Comparison of ENCODE assay signal across 19 cellular contexts in the genomic region with DNA sequence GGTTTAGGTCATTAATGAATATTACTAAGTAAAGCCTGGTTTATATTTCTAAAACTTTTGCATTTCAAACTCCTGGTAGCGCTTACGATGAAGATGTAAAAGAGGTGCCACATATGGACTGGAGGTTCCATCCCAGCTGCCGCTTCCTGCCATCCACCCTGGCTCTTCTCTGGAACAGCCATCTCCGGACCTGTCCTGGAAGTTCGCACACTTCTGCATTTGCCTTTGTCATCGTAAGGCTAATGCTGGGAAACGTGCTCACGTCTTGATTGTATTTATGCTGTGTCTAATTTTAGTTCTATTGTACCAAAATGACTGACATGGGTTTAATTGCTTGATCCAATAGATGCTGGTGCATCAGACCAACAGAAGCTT.
DNase-seq lines count a peak whose midpoint lies in the region; ATAC-seq and TF ChIP-seq lines count a peak whose summit lies in the region.
"Had no signal": no experiment of that assay in that cellular context is flagged by ENCODE, and none has a peak within 500 bp of the region (broad histone marks: within the 10 kb centered on the region; RNA-seq: fewer than 3 reads in every experiment).

No MANE protein-coding gene starts in this region.

- no peak for ATAC-seq in activated T-cell treated with anti-CD3 and anti-CD28 coated beads, Interleukin-2, amount 50 U/mL, for 72 hours (replicated peaks in 1 of 2)
- no peak for ATAC-seq in activated B cell treated with CpG ODN at 0.5 μM for 24 hours (ENCODE audit: low read depth)
- ATAC-seq in stimulated activated effector memory CD8-positive, alpha-beta T cell treated with anti-CD3 and anti-CD28 coated beads, Interleukin-12 subunit alpha, Interleukin-12 subunit beta, amount 100 ng/mL, for 72 hours = no peak
- no peak for ATAC-seq in GM21576 (IDR thresholded peaks at IDR 0.05; ENCODE audit: unreplicated experiment)
- ATAC-seq: K562; naive thymus-derived CD8-positive, alpha-beta T cell; SK-N-SH treated with all-trans-retinoic acid at 6 μM for 48 hours had no signal

- POLR2A ChIA-PET in activated B cell treated with CpG ODN at 0.5 μM for 24 hours (lab: Charles Lee) = no interaction called here

- no peak for TF ChIP-seq CTCF in activated B cell treated with CpG ODN at 0.5 μM for 24 hours (IDR thresholded peaks at IDR 0.05)

- intact Hi-C loops in activated B cell treated with CpG ODN at 0.5 μM for 24 hours (cut with micrococcal nuclease) = no loop called here

- H3K4me3 Mint-ChIP-seq in activated T-cell treated with anti-CD3 and anti-CD28 coated beads, Interleukin-2, amount 50 U/mL, for 72 hours = peak overlapping the region in 1 of 2 donors; percentile 56
- H3K4me3 Mint-ChIP-seq in activated B cell treated with CpG ODN at 0.5 μM for 24 hours (no peak overlapping the region), immature natural killer cell (peak overlapping the region in 2 of 5 donors; percentile 4 to 15)
- peak overlapping the region; percentile 53 for H3K4me3 Mint-ChIP-seq in stimulated activated effector memory CD8-positive, alpha-beta T cell treated with anti-CD3 and anti-CD28 coated beads, Interleukin-12 subunit alpha, Interleukin-12 subunit beta, amount 100 ng/mL, for 72 hours
- H3K4me3 Mint-ChIP-seq: CD4-positive, alpha-beta memory T cell; naive thymus-derived CD8-positive, alpha-beta T cell had no signal

- no peaks in the 10 kb centered on the region for H3K9me3 Mint-ChIP-seq in activated T-cell treated with anti-CD3 and anti-CD28 coated beads, Interleukin-2, amount 50 U/mL, for 72 hours
- H3K9me3 Mint-ChIP-seq in activated B cell treated with CpG ODN at 0.5 μM for 24 hours (no peaks in the 10 kb centered on the region), immature natural killer cell (no peaks in the 10 kb centered on the region)
- no peaks in the 10 kb centered on the region for H3K9me3 Mint-ChIP-seq in stimulated activated effector memory CD8-positive, alpha-beta T cell treated with anti-CD3 and anti-CD28 coated beads, Interleukin-12 subunit alpha, Interleukin-12 subunit beta, amount 100 ng/mL, for 72 hours
- H3K9me3 Mint-ChIP-seq: CD4-positive, alpha-beta memory T cell; naive thymus-derived CD8-positive, alpha-beta T cell had no signal

- peaks cover 0 to 5% of the 10 kb centered on the region in 2 donors for H3K36me3 Mint-ChIP-seq in activated T-cell treated with anti-CD3 and anti-CD28 coated beads, Interleukin-2, amount 50 U/mL, for 72 hours (ENCODE audit: insufficient read depth in 2 of 2)
- peaks cover 4% of the 10 kb centered on the region for H3K36me3 Mint-ChIP-seq in activated B cell treated with CpG ODN at 0.5 μM for 24 hours (ENCODE audit: low read depth)
- H3K36me3 Mint-ChIP-seq in immature natural killer cell = peaks cover 0 to 3% (median 0%) of the 10 kb centered on the region in 3 donors
- H3K36me3 Mint-ChIP-seq in stimulated activated effector memory CD8-positive, alpha-beta T cell treated with anti-CD3 and anti-CD28 coated beads, Interleukin-12 subunit alpha, Interleukin-12 subunit beta, amount 100 ng/mL, for 72 hours = peaks cover 31% of the 10 kb centered on the region

- H3K4me1 Mint-ChIP-seq in activated T-cell treated with anti-CD3 and anti-CD28 coated beads, Interleukin-2, amount 50 U/mL, for 72 hours (ENCODE audit: low read depth) = peaks cover 74% of the 10 kb centered on the region
- H3K4me1 Mint-ChIP-seq in activated B cell treated with CpG ODN at 0.5 μM for 24 hours = peaks cover 33% of the 10 kb centered on the region
- peaks cover 52 to 67% of the 10 kb centered on the region in 2 donors for H3K4me1 Mint-ChIP-seq in immature natural killer cell
- peaks cover 50% of the 10 kb centered on the region for H3K4me1 Mint-ChIP-seq in stimulated activated effector memory CD8-positive, alpha-beta T cell treated with anti-CD3 and anti-CD28 coated beads, Interleukin-12 subunit alpha, Interleukin-12 subunit beta, amount 100 ng/mL, for 72 hours

- peak overlapping the region; percentile 18 for H3K27ac Mint-ChIP-seq in activated T-cell treated with anti-CD3 and anti-CD28 coated beads, Interleukin-2, amount 50 U/mL, for 72 hours
- H3K27ac Mint-ChIP-seq in activated B cell treated with CpG ODN at 0.5 μM for 24 hours (peak overlapping the region; percentile 26), immature natural killer cell (peak overlapping the region in 5 of 6 donors; percentile 41 to 79 (median 64))
- peak overlapping the region; percentile 76 for H3K27ac Mint-ChIP-seq in stimulated activated effector memory CD8-positive, alpha-beta T cell treated with anti-CD3 and anti-CD28 coated beads, Interleukin-12 subunit alpha, Interleukin-12 subunit beta, amount 100 ng/mL, for 72 hours

- CTCF ChIA-PET in activated B cell treated with CpG ODN at 0.5 μM for 24 hours (lab: Charles Lee) = no interaction called here

- no peaks in the 10 kb centered on the region for H3K27me3 Mint-ChIP-seq in activated T-cell treated with anti-CD3 and anti-CD28 coated beads, Interleukin-2, amount 50 U/mL, for 72 hours (ENCODE audit: low read depth)
- H3K27me3 Mint-ChIP-seq in activated B cell treated with CpG ODN at 0.5 μM for 24 hours = no peaks in the 10 kb centered on the region
- H3K27me3 Mint-ChIP-seq in immature natural killer cell (ENCODE audit: low read depth in 3 of 3) = peaks cover 1 to 3% (median 2%) of the 10 kb centered on the region in 3 donors
- H3K27me3 Mint-ChIP-seq: CD4-positive, alpha-beta memory T cell; naive thymus-derived CD8-positive, alpha-beta T cell had no signal

- no peak for DNase-seq in activated T-cell treated with anti-CD3 and anti-CD28 coated beads, Interleukin-2, amount 50 U/mL, for 72 hours
- DNase-seq in activated T-cell treated with anti-CD3 and anti-CD28 coated beads, Interleukin-2, amount 50 U/mL, for 48 hours = no peak
- DNase-seq in activated B cell treated with CpG ODN at 0.5 μM for 24 hours (no peak), immature natural killer cell (no peak), kidney tubule cell (ENCODE audit: low spot score) (no peak), globus pallidus (ENCODE audit: low spot score) (no peak)
- no peak for DNase-seq in stimulated activated effector memory CD8-positive, alpha-beta T cell treated with anti-CD3 and anti-CD28 coated beads, Interleukin-12 subunit alpha, Interleukin-12 subunit beta, amount 100 ng/mL, for 72 hours (ENCODE audit: low spot score in 2 of 2)
- DNase-seq: activated CD4-positive, alpha-beta T cell treated with anti-CD3 and anti-CD28 coated beads for 4 hours; activated CD8-positive, alpha-beta memory T cell treated with anti-CD3 and anti-CD28 coated beads, Interleukin-2, amount 50 U/mL, for 48 hours; aorta; CD4-positive, alpha-beta memory T cell; DND-41; naive thymus-derived CD8-positive, alpha-beta T cell; NCI-H1930; NCI-H510A; stimulated activated CD4-positive, alpha-beta T cell treated with anti-CD3 and anti-CD28 coated beads, Interleukin-4, amount 100 ng/mL, for 24 hours had no signal

Comparison
In these comparisons a context has a peak if more than half of its experiments do, and no peak if none do; other contexts are left out.
1. H3K27ac Mint-ChIP-seq: peak in every context shown above with its lines; median percentile 76 in stimulated activated effector memory CD8-positive, alpha-beta T cell treated with anti-CD3 and anti-CD28 coated beads, Interleukin-12 subunit alpha, Interleukin-12 subunit beta, amount 100 ng/mL, for 72 hours; 64 in immature natural killer cell; 26 in activated B cell treated with CpG ODN at 0.5 μM for 24 hours; 18 in activated T-cell treated with anti-CD3 and anti-CD28 coated beads, Interleukin-2, amount 50 U/mL, for 72 hours.